Comparison of ENCODE assay signal across 20 cellular contexts in the genomic region with DNA sequence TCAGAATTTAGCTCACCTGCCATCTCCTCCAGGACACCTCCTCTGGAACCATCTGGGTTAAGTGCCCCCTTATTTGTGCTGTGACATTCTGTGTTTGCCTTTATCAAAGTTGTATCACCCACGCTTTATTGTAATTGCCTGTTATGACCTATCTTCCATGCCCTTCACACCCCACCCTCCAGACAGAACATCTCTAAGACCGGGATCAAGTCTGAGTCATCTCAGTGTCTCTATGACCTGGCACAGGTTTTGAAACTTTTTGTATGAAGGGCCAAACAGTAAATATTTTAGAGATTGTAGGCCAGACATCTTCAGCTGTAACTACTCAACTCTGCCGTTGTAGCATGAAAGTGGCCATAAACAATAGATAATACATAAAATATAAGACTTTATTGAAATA.
"Had no signal": no experiment of that assay in that cellular context is flagged by ENCODE, and none has a peak within 500 bp of the region (broad histone marks: within the 10 kb centered on the region; RNA-seq: fewer than 3 reads in every experiment).

No MANE protein-coding gene starts in this region.

- H3K36me3 ChIP-seq: heart right ventricle, upper lobe of right lung had no signal

- ATAC-seq: left lobe of liver; naive thymus-derived CD8-positive, alpha-beta T cell; T-helper 17 cell; upper lobe of right lung had no signal

- DNase-seq: activated B cell treated with CpG ODN at 0.5 μM for 24 hours; activated CD4-positive, alpha-beta T cell treated with anti-CD3 and anti-CD28 coated beads for 4 hours; activated effector memory CD4-positive, alpha-beta T cell treated with Interleukin-2 at 50 U/mL for 16 hours; activated naive CD4-positive, alpha-beta T cell treated with anti-CD3 and anti-CD28 coated beads for 36 hours; activated naive CD8-positive, alpha-beta T cell treated with anti-CD3 and anti-CD28 coated beads, Interleukin-2, amount 10 ng/mL, durations not matched to agents 7 days and 5 days; activated T-cell treated with anti-CD3 and anti-CD28 coated beads, Interleukin-2, amount 50 U/mL, for 48 hours; amniotic stem cell; erythroblast; heart right ventricle; kidney; naive thymus-derived CD8-positive, alpha-beta T cell; retina; stimulated activated CD4-positive, alpha-beta T cell treated with anti-CD3 and anti-CD28 coated beads, Interleukin-2, amount 100 ng/mL, for 48 hours; stimulated activated CD8-positive, alpha-beta memory T cell treated with anti-CD3 and anti-CD28 coated beads, Interleukin-4, amount 100 ng/mL, for 48 hours; SW 1271; T-helper 17 cell; upper lobe of right lung had no signal

- H3K4me1 ChIP-seq: upper lobe of right lung had no signal

- H3K27me3 ChIP-seq: heart right ventricle, upper lobe of right lung had no signal

- H3K9me3 ChIP-seq: upper lobe of right lung had no signal

- H3K4me3 ChIP-seq: coronary artery, heart right ventricle, lung, upper lobe of right lung had no signal

- H3K27ac ChIP-seq: coronary artery, heart right ventricle, upper lobe of right lung had no signal
